Comparison of ENCODE assay signal across 17 cellular contexts in the genomic region with DNA sequence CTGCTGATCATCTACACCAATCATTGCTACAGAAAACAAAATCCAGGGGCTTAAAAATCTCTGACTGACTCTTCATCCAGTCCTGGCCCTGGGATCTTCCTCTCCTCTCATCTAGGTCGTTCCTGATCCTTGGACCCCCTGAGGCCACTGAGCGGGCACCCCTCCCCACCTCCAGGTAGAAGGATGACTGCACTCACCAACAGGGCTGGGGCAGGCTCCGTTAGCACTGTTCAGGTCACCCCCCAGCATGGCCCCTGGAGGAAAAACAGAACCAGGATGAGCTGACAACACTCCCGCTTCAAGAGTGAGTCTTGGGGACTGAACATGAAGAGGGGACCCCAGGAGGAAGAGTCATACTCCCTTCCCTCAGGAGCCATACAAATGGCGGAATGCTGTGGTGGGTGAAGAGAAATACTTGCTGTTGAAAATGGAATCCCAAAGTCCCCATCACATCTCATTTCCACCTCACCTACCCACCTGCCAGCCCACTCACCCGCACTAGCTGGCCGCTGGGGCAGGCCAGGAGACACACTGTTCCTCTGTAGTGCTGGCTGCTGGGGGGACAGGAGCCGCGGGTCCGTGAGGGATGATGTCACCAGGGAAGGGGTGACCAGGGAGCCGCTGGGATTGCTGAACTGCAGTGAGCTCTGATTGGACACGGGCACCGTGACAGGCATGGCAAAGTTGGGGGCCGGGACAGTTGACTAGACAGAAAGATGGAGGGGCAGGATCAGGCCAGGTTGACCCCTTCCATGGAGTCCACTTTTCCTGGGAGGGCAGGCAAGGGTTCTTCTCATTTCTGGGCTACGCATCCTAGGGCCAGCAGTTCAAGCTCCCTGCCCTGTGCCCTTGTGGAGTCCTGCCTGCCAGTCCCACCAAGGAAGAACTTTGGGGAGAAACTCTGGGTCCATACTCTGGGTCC. TPM values are rescaled to one million over a fixed set of nuclear protein-coding genes. Genes with fewer than 3 reads are reported as not detected.
DNase-seq lines count a peak whose midpoint lies in the region; ATAC-seq and TF ChIP-seq lines count a peak whose summit lies in the region.
"Had no signal": no experiment of that assay in that cellular context is flagged by ENCODE, and none has a peak within 500 bp of the region (broad histone marks: within the 10 kb centered on the region; RNA-seq: fewer than 3 reads in every experiment).

No MANE protein-coding gene starts in this region.

- H3K36me3 Mint-ChIP-seq in T-helper 2 cell treated with Interferon-gamma antibody and Interleukin-4, amounts not matched to agents 5 μg/mL and 100 μg/mL, for 36 hours (ENCODE audit: low read depth), result peaks cover 65% of the 10 kb centered on the region
- H3K36me3 Mint-ChIP-seq in activated CD8-positive, alpha-beta T cell treated with anti-CD3 and anti-CD28 coated beads, Interleukin-2, amount 10 ng/mL, durations not matched to agents 7 days and 5 days (ENCODE audit: low read depth), result peaks cover 75% of the 10 kb centered on the region
- peaks cover 80% of the 10 kb centered on the region for H3K36me3 Mint-ChIP-seq in stimulated activated memory B cell treated with anti-CD40 and anti-IgM and Interleukin-4, amounts not matched to agents 10 μg/mL and 1 μg/mL and 100 μg/mL, for 72 hours

- H3K4me1 Mint-ChIP-seq in T-helper 2 cell treated with Interferon-gamma antibody and Interleukin-4, amounts not matched to agents 5 μg/mL and 100 μg/mL, for 36 hours (ENCODE audit: low read depth), result peaks cover 27% of the 10 kb centered on the region
- H3K4me1 Mint-ChIP-seq in activated CD8-positive, alpha-beta T cell treated with anti-CD3 and anti-CD28 coated beads, Interleukin-2, amount 10 ng/mL, durations not matched to agents 7 days and 5 days (ENCODE audit: low read depth), result peaks cover 59% of the 10 kb centered on the region
- H3K4me1 Mint-ChIP-seq in stimulated activated memory B cell treated with anti-CD40 and anti-IgM and Interleukin-4, amounts not matched to agents 10 μg/mL and 1 μg/mL and 100 μg/mL, for 72 hours, result peaks cover 44% of the 10 kb centered on the region

- H3K27me3 ChIP-seq in gastroesophageal sphincter, result no peaks in the 10 kb centered on the region
- H3K27me3 ChIP-seq: foreskin keratinocyte had no signal

- DNase-seq in T-helper 2 cell treated with Interferon-gamma antibody and Interleukin-4, amounts not matched to agents 5 μg/mL and 100 μg/mL, for 36 hours (ENCODE audit: low spot score), result no peak
- DNase-seq in T-helper 2 cell, result no peak
- no peak for DNase-seq in activated CD8-positive, alpha-beta T cell treated with anti-CD3 and anti-CD28 coated beads, Interleukin-2, amount 10 ng/mL, durations not matched to agents 7 days and 5 days
- DNase-seq: anterior cingulate cortex; effector CD4-positive, alpha-beta T cell; foreskin keratinocyte; GM23248; NCI-H1436 treated with DMSO at 0.1 percent for 48 hours; NCI-H446 treated with DMSO at 0.1 percent for 48 hours; retina; stimulated activated CD4-positive, alpha-beta T cell treated with anti-CD3 and anti-CD28 coated beads, Interleukin-4, amount 100 ng/mL, for 24 hours had no signal

- H3K4me3 Mint-ChIP-seq in T-helper 2 cell treated with Interferon-gamma antibody and Interleukin-4, amounts not matched to agents 5 μg/mL and 100 μg/mL, for 36 hours, result no peak overlapping the region
- H3K4me3 Mint-ChIP-seq in activated CD8-positive, alpha-beta T cell treated with anti-CD3 and anti-CD28 coated beads, Interleukin-2, amount 10 ng/mL, durations not matched to agents 7 days and 5 days, result no peak overlapping the region
- no peak overlapping the region for H3K4me3 Mint-ChIP-seq in stimulated activated memory B cell treated with anti-CD40 and anti-IgM and Interleukin-4, amounts not matched to agents 10 μg/mL and 1 μg/mL and 100 μg/mL, for 72 hours

- TF ChIP-seq CTCF in gastroesophageal sphincter (IDR thresholded peaks at IDR 0.05), result no peak

- H3K36me3 ChIP-seq in gastroesophageal sphincter, result peaks cover 0 to 92% of the 10 kb centered on the region in 2 donors

- no peaks in the 10 kb centered on the region for H3K9me3 ChIP-seq in gastroesophageal sphincter
- H3K9me3 ChIP-seq: Caco-2 had no signal

- H3K27me3 Mint-ChIP-seq in T-helper 2 cell treated with Interferon-gamma antibody and Interleukin-4, amounts not matched to agents 5 μg/mL and 100 μg/mL, for 36 hours (ENCODE audit: low read depth), result no peaks in the 10 kb centered on the region
- no peaks in the 10 kb centered on the region for H3K27me3 Mint-ChIP-seq in activated CD8-positive, alpha-beta T cell treated with anti-CD3 and anti-CD28 coated beads, Interleukin-2, amount 10 ng/mL, durations not matched to agents 7 days and 5 days (ENCODE audit: low read depth)
- no peaks in the 10 kb centered on the region for H3K27me3 Mint-ChIP-seq in stimulated activated memory B cell treated with anti-CD40 and anti-IgM and Interleukin-4, amounts not matched to agents 10 μg/mL and 1 μg/mL and 100 μg/mL, for 72 hours

- peaks cover 6 to 100% (median 60%) of the 10 kb centered on the region in 3 donors for H3K4me1 ChIP-seq in gastroesophageal sphincter
- H3K4me1 ChIP-seq: Caco-2, foreskin keratinocyte had no signal

- no peaks in the 10 kb centered on the region for H3K9me3 Mint-ChIP-seq in T-helper 2 cell treated with Interferon-gamma antibody and Interleukin-4, amounts not matched to agents 5 μg/mL and 100 μg/mL, for 36 hours
- H3K9me3 Mint-ChIP-seq in activated CD8-positive, alpha-beta T cell treated with anti-CD3 and anti-CD28 coated beads, Interleukin-2, amount 10 ng/mL, durations not matched to agents 7 days and 5 days (ENCODE audit: insufficient read depth), result no peaks in the 10 kb centered on the region
- no peaks in the 10 kb centered on the region for H3K9me3 Mint-ChIP-seq in stimulated activated memory B cell treated with anti-CD40 and anti-IgM and Interleukin-4, amounts not matched to agents 10 μg/mL and 1 μg/mL and 100 μg/mL, for 72 hours

- POLR2A ChIA-PET in activated CD8-positive, alpha-beta T cell treated with anti-CD3 and anti-CD28 coated beads, Interleukin-2, amount 10 ng/mL, durations not matched to agents 7 days and 5 days (lab: Charles Lee), result no interaction called here

- no peak for TF ChIP-seq POLR2A in gastroesophageal sphincter (IDR thresholded peaks at IDR 0.05)

- TF ChIP-seq EP300 in gastroesophageal sphincter (IDR thresholded peaks at IDR 0.05), result no peak

- CTCF ChIA-PET in activated CD8-positive, alpha-beta T cell treated with anti-CD3 and anti-CD28 coated beads, Interleukin-2, amount 10 ng/mL, durations not matched to agents 7 days and 5 days (lab: Charles Lee), result interaction anchor here (1.1 to 8.1 kb wide), 7 partner anchors 10 to 247 kb away, joined by 5 to 207 read pairs (median 17); a partner anchor contains a TSS

- H3K4me3 ChIP-seq in gastroesophageal sphincter, result no peak overlapping the region
- H3K4me3 ChIP-seq: GM23248 had no signal

- WGBS in gastroesophageal sphincter (ENCODE audit: low coverage in 1 of 2), 2 donors, result 60 to 81% methylated on average over 1 to 6 of the region's 15 CpGs

- H3K27ac ChIP-seq in gastroesophageal sphincter, result peak overlapping the region in 3 of 4 donors; percentile 84 to 91 (median 89)
- H3K27ac ChIP-seq: foreskin keratinocyte, GM23248 had no signal

- H3K27ac Mint-ChIP-seq in T-helper 2 cell treated with Interferon-gamma antibody and Interleukin-4, amounts not matched to agents 5 μg/mL and 100 μg/mL, for 36 hours, result peak overlapping the region; percentile 29
- peak overlapping the region; percentile 40 for H3K27ac Mint-ChIP-seq in activated CD8-positive, alpha-beta T cell treated with anti-CD3 and anti-CD28 coated beads, Interleukin-2, amount 10 ng/mL, durations not matched to agents 7 days and 5 days
- H3K27ac Mint-ChIP-seq in stimulated activated memory B cell treated with anti-CD40 and anti-IgM and Interleukin-4, amounts not matched to agents 10 μg/mL and 1 μg/mL and 100 μg/mL, for 72 hours, result peak overlapping the region; percentile 83

- no peak for ATAC-seq in activated CD8-positive, alpha-beta T cell treated with anti-CD3 and anti-CD28 coated beads, Interleukin-2, amount 10 ng/mL, durations not matched to agents 7 days and 5 days
- ATAC-seq in gastroesophageal sphincter, result no peak
- ATAC-seq in stimulated activated memory B cell treated with anti-CD40 and anti-IgM and Interleukin-4, amounts not matched to agents 10 μg/mL and 1 μg/mL and 100 μg/mL, for 72 hours, result no peak
- no peak for ATAC-seq in GM21619 (IDR thresholded peaks at IDR 0.05; ENCODE audit: unreplicated experiment)
- no peak for ATAC-seq in HG02938 (IDR thresholded peaks at IDR 0.05; ENCODE audit: unreplicated experiment)
- ATAC-seq in GM21423 (IDR thresholded peaks at IDR 0.05; ENCODE audit: unreplicated experiment), result no peak
- ATAC-seq: foreskin keratinocyte had no signal

RNA-seq across cellular contexts. Expression of a gene that starts 21.2 kb away (rescaled TPM):
- 10 to 100 TPM; 34.8 to 40.1 TPM for total RNA-seq in activated CD8-positive, alpha-beta T cell treated with anti-CD3 and anti-CD28 coated beads, Interleukin-2, amount 10 ng/mL, durations not matched to agents 7 days and 5 days
- 10 to 100 TPM; 49.0 to 94.3 (median 67.1) TPM for total RNA-seq in gastroesophageal sphincter

Comparison
In these comparisons a context has a peak if more than half of its experiments do, and no peak if none do; other contexts are left out.
1. H3K27ac Mint-ChIP-seq: peak in every context shown above with its lines; median percentile 83 in stimulated activated memory B cell treated with anti-CD40 and anti-IgM and Interleukin-4, amounts not matched to agents 10 μg/mL and 1 μg/mL and 100 μg/mL, for 72 hours; 40 in activated CD8-positive, alpha-beta T cell treated with anti-CD3 and anti-CD28 coated beads, Interleukin-2, amount 10 ng/mL, durations not matched to agents 7 days and 5 days; 29 in T-helper 2 cell treated with Interferon-gamma antibody and Interleukin-4, amounts not matched to agents 5 μg/mL and 100 μg/mL, for 36 hours.